Comparison of ENCODE assay signal across 9 cellular contexts in the genomic region with DNA sequence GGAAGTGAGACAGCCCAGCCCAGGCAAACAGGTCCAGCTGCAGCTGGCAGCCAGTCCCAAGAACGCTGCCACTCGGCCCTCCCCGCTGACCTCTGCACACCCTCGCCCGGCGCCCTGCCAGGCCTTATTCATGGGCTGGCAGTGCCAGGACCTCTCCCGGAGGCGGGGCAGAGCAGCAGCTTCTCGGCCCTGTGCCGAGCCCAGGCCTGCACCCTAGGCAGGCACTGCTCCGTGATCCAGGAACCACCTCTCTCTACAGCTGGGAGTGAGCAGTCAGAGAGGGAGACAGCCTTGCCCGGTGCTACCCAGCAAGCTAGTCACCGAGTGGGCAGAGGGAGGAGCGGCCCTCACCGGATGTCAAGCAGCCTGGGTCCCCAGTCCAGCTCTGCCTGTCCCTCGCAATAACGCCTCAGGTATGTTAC.
DNase-seq lines count a peak whose midpoint lies in the region; ATAC-seq lines count a peak whose summit lies in the region.
"Had no signal": no experiment of that assay in that cellular context is flagged by ENCODE, and none has a peak within 500 bp of the region (broad histone marks: within the 10 kb centered on the region; RNA-seq: fewer than 3 reads in every experiment).

No MANE protein-coding gene starts in this region.

- H3K4me1 ChIP-seq in duodenal mucosa (ENCODE audit: control insufficient read depth in 1 of 2, insufficient read depth in 2 of 2, low read length in 2 of 2) = peaks cover 51 to 61% of the 10 kb centered on the region in 2 donors
- H3K4me1 ChIP-seq in aorta (ENCODE audit: control insufficient read depth in 1 of 2, insufficient read depth in 2 of 2, low read length in 2 of 2) = no peaks in the 10 kb centered on the region

- H3K4me3 ChIP-seq in duodenal mucosa (ENCODE audit: low read depth in 1 of 2, low read length in 2 of 2) = peak overlapping the region; percentile 66 to 72
- H3K4me3 ChIP-seq in aorta (ENCODE audit: low read length in 2 of 2) = no peak overlapping the region

- ATAC-seq in aorta (ENCODE audit: low FRiP score) = peak; percentile 88
- ATAC-seq in activated CD4-positive, CD25-positive, alpha-beta regulatory T cell treated with anti-CD3 and anti-CD28 coated beads, Interleukin-2, amount 50 U/mL, for 24 hours = no peak

- H3K36me3 ChIP-seq in duodenal mucosa (ENCODE audit: control insufficient read depth in 1 of 2, insufficient read depth in 2 of 2, low read length in 2 of 2) (no peaks in the 10 kb centered on the region), aorta (ENCODE audit: control insufficient read depth in 1 of 2, insufficient read depth in 2 of 2, low read length in 1 of 2) (no peaks in the 10 kb centered on the region)

- H3K27me3 ChIP-seq in duodenal mucosa (ENCODE audit: control insufficient read depth in 1 of 2, insufficient read depth in 2 of 2, low read length in 2 of 2) (no peaks in the 10 kb centered on the region), aorta (ENCODE audit: control insufficient read depth in 1 of 2, insufficient read depth in 2 of 2, low read length in 1 of 2) (no peaks in the 10 kb centered on the region)

- DNase-seq in DMS 273 (lab: John Stamatoyannopoulos, UW; ENCODE audit: unreplicated experiment) (peak; percentile 63), DMS 273 treated with DMSO at 0.1 percent for 48 hours (lab: John Stamatoyannopoulos, UW) (no peak), medulla oblongata (ENCODE audit: extremely low spot score) (peak; percentile 94), aorta (peak; percentile 92 to 95), NCI-H526 treated with DMSO at 0.1 percent for 48 hours (lab: John Stamatoyannopoulos, UW) (no peak)
- no peak for DNase-seq in activated CD4-positive, alpha-beta T cell treated with anti-CD3 and anti-CD28 coated beads, Interleukin-2, amount 50 U/mL, for 1 hour
- DNase-seq: IMR-90 had no signal

- H3K9me3 ChIP-seq in duodenal mucosa (ENCODE audit: control insufficient read depth in 1 of 2, low read length in 2 of 2) (no peaks in the 10 kb centered on the region), aorta (ENCODE audit: control insufficient read depth, low read length) (no peaks in the 10 kb centered on the region)

- H3K27ac ChIP-seq in duodenal mucosa (ENCODE audit: low read depth, low read length) = peak overlapping the region; percentile 87
- H3K27ac ChIP-seq in aorta (ENCODE audit: low read depth in 1 of 2, low read length in 2 of 2) = no peak overlapping the region

- intact Hi-C loops in aorta (cut with DNase I) = loop anchor here in 1 of 2 donors (5.0 kb wide), 1 partner anchor 82 kb away; a partner anchor contains a TSS

- H3K9ac ChIP-seq in duodenal mucosa (ENCODE audit: low read depth in 1 of 2, low read length in 2 of 2) = peak overlapping the region; percentile 85 to 90

- WGBS in aorta, 2 donors = 4 to 6% methylated on average over 13 to 17 of the region's 17 CpGs

Comparison
In these comparisons a context has a peak if more than half of its experiments do, and no peak if none do; other contexts are left out.
1. DNase-seq: peak in DMS 273 (single experiment), medulla oblongata (single experiment) and aorta (2 of 2); none in DMS 273 treated with DMSO at 0.1 percent for 48 hours (single experiment), activated CD4-positive, alpha-beta T cell treated with anti-CD3 and anti-CD28 coated beads, Interleukin-2, amount 50 U/mL, for 1 hour (single experiment) and NCI-H526 treated with DMSO at 0.1 percent for 48 hours (single experiment).
2. H3K4me3 ChIP-seq: peak in duodenal mucosa (2 of 2); none in aorta (0 of 2).